ENCODE assay signal across 8 cellular contexts in genomic region chr5:78361226-78361993, GRCh38. TPM values are rescaled to one million over a fixed set of nuclear protein-coding genes. Genes with fewer than 3 reads are reported as not detected.
DNase-seq lines count a peak whose midpoint lies in the region; ATAC-seq and TF ChIP-seq lines count a peak whose summit lies in the region.

No MANE protein-coding gene starts in this region.

- H3K27ac Mint-ChIP-seq in T-helper 17 cell, result peak overlapping the region; percentile 91

- TF ChIP-seq CTCF in GM12873 (IDR thresholded peaks at IDR 0.05; ENCODE audit: insufficient read depth, low read depth, low read length, missing control alignments) (peak; percentile 39), vagina (IDR thresholded peaks at IDR 0.05) (no peak)

- H3K4me1 Mint-ChIP-seq in T-helper 17 cell, result peaks cover 37% of the 10 kb centered on the region

- H3K36me3 ChIP-seq in esophagus (ENCODE audit: control insufficient read depth in 2 of 2, insufficient read depth in 2 of 2, low read length in 1 of 2) (peaks cover 0 to 4% of the 10 kb centered on the region in 2 donors), mucosa of rectum (ENCODE audit: control insufficient read depth in 2 of 2, insufficient read depth in 2 of 2, low read length in 2 of 2) (peaks cover 0 to 5% of the 10 kb centered on the region in 2 donors), vagina (no peaks in the 10 kb centered on the region)

- H3K27me3 Mint-ChIP-seq in T-helper 17 cell, result no peaks in the 10 kb centered on the region

- H3K27me3 ChIP-seq in esophagus (ENCODE audit: control insufficient read depth in 1 of 2, insufficient read depth in 2 of 2, low read length in 2 of 2) (no peaks in the 10 kb centered on the region), mucosa of rectum (ENCODE audit: control insufficient read depth in 2 of 2, insufficient read depth in 2 of 2, low read length in 2 of 2) (no peaks in the 10 kb centered on the region), vagina (no peaks in the 10 kb centered on the region)

- H3K4me3 Mint-ChIP-seq in T-helper 17 cell, result peak overlapping the region; percentile 95

- no peak for TF ChIP-seq POLR2A in vagina (IDR thresholded peaks at IDR 0.05)

- H3K27ac ChIP-seq in esophagus (ENCODE audit: low read depth in 2 of 2, low read length in 1 of 2) (peak overlapping the region; percentile 17 to 95), mucosa of rectum (ENCODE audit: low read depth in 2 of 2, low read length in 2 of 2) (peak overlapping the region; percentile 77 to 91), vagina (peak overlapping the region; percentile 96)

- in situ Hi-C loops in ACHN (cut with HindIII; ENCODE audit: low pct_ligation_motif_present, low pct_unique_long_range_greater_than_20kb, low sequenced_read_pairs), result no loop called here

- 2 to 3% methylated on average over 15 of the region's 15 CpGs for WGBS in esophagus, 2 donors

- H3K9me3 ChIP-seq in T-helper 17 cell (ENCODE audit: control insufficient read depth, low read length, poor library complexity, severe bottlenecking) (no peaks in the 10 kb centered on the region), esophagus (ENCODE audit: control insufficient read depth in 2 of 2, insufficient read depth in 1 of 2, low read depth in 1 of 2, low read length in 1 of 2) (no peaks in the 10 kb centered on the region), mucosa of rectum (ENCODE audit: control insufficient read depth in 2 of 2, low read length in 2 of 2) (no peaks in the 10 kb centered on the region), vagina (no peaks in the 10 kb centered on the region)

- H3K36me3 Mint-ChIP-seq in T-helper 17 cell (ENCODE audit: low read depth), result no peaks in the 10 kb centered on the region

- H3K4me1 ChIP-seq in esophagus (ENCODE audit: control insufficient read depth in 2 of 2, insufficient read depth in 2 of 2, low read length in 1 of 2) (no peaks in the 10 kb centered on the region), mucosa of rectum (ENCODE audit: control insufficient read depth in 2 of 2, insufficient read depth in 2 of 2, low read length in 2 of 2) (peaks cover 10 to 11% of the 10 kb centered on the region in 2 donors), vagina (peaks cover 24% of the 10 kb centered on the region)

- peak overlapping the region; percentile 27 to 97 for H3K9ac ChIP-seq in mucosa of rectum (ENCODE audit: low read depth in 1 of 2, low read length in 2 of 2)

- ATAC-seq in T-helper 17 cell (no peak), HG02870 (IDR thresholded peaks at IDR 0.05; ENCODE audit: unreplicated experiment) (no peak)

- DNase-seq in ACHN (peak; percentile 58), NCI-H146 treated with DMSO at 0.1 percent for 48 hours (lab: John Stamatoyannopoulos, UW; ENCODE audit: unreplicated experiment) (peak; percentile 71), T-helper 17 cell (no peak), vagina (ENCODE audit: extremely low spot score in 2 of 2) (no peak)

- intact Hi-C loops in vagina (cut with DNase I), result loop anchor here (10.0 kb wide), 1 partner anchor 303 kb away; no protein-coding TSS in a partner anchor

- H3K4me3 ChIP-seq in esophagus (ENCODE audit: low read depth in 1 of 2, low read length in 2 of 2), result peak overlapping the region; percentile 82 to 99
- peak overlapping the region; percentile 86 to 93 for H3K4me3 ChIP-seq in mucosa of rectum (ENCODE audit: low read length in 2 of 2)
- peak overlapping the region; percentile 91 to 100 for H3K4me3 ChIP-seq in vagina

RNA-seq across cellular contexts. Expression of gene SCAMP1, which starts 1.0 kb away (rescaled TPM):
- total RNA-seq in T-helper 17 cell (10 to 100 TPM; 24.7 to 25.4 TPM), vagina (21.9 TPM)
- polyA plus RNA-seq in esophagus, result 1 to 10 TPM; 8.7 TPM

Comparison
In these comparisons a context has a peak if more than half of its experiments do, and no peak if none do; other contexts are left out.
1. DNase-seq: peak in ACHN (single experiment) and NCI-H146 treated with DMSO at 0.1 percent for 48 hours (single experiment); none in T-helper 17 cell (0 of 3) and vagina (0 of 2).
2. Peak in every context shown above with its lines, with median percentiles within 50 percentile points of each other: H3K27ac ChIP-seq and H3K4me3 ChIP-seq.